In genomic region chr20:16069416-16070010, GRCh38 we compare ENCODE assay signal across 15 cellular contexts.
A peak's percentile ranks its signal among the peaks of the same experiment; 100 is the strongest.
DNase-seq lines count a peak whose midpoint lies in the region; ATAC-seq and TF ChIP-seq lines count a peak whose summit lies in the region.
"Had no signal": no experiment of that assay in that cellular context is flagged by ENCODE, and none has a peak within 500 bp of the region (broad histone marks: within the 10 kb centered on the region; RNA-seq: fewer than 3 reads in every experiment).

No MANE protein-coding gene starts in this region.

- H3K4me1 ChIP-seq in prostate gland (replicated peaks) = no peaks in the 10 kb centered on the region
- H3K4me1 ChIP-seq: foreskin keratinocyte had no signal

- H3K27ac ChIP-seq in dorsolateral prefrontal cortex (no peak overlapping the region), prostate gland (no peak overlapping the region)
- H3K27ac ChIP-seq: cardiac muscle cell, foreskin keratinocyte, HL-60, SK-N-MC had no signal

- H3K27me3 ChIP-seq in dorsolateral prefrontal cortex (no peaks in the 10 kb centered on the region), prostate gland (replicated peaks; ENCODE audit: insufficient read depth) (no peaks in the 10 kb centered on the region)
- H3K27me3 ChIP-seq: cardiac muscle cell, foreskin keratinocyte had no signal

- ATAC-seq in GM18909 (IDR thresholded peaks at IDR 0.05; ENCODE audit: poor library complexity, unreplicated experiment) (peak; percentile 95), HG02588 (IDR thresholded peaks at IDR 0.05; ENCODE audit: unreplicated experiment) (peak; percentile 93), HG03457 (IDR thresholded peaks at IDR 0.05; ENCODE audit: unreplicated experiment) (peak; percentile 85)
- ATAC-seq: foreskin keratinocyte had no signal

- no peaks in the 10 kb centered on the region for H3K9me3 ChIP-seq in prostate gland

- DNase-seq in myocyte (ENCODE audit: low read depth) = peak; percentile 52
- no peak for DNase-seq in dorsolateral prefrontal cortex
- DNase-seq in SK-N-DZ (ENCODE audit: low spot score) = no peak
- no peak for DNase-seq in NCI-H1105 treated with DMSO at 0.1 percent for 48 hours (lab: John Stamatoyannopoulos, UW)
- no peak for DNase-seq in prostate gland (ENCODE audit: low spot score)
- DNase-seq: DND-41, foreskin keratinocyte, NCI-H2081 had no signal

- TF ChIP-seq CTCF in dorsolateral prefrontal cortex (IDR thresholded peaks at IDR 0.05 in 54 of 56, conservative IDR thresholded peaks at IDR 0.05 in 2 of 56; ENCODE audit: low read depth in 1 of 56, partially characterized antibody in 56 of 56) = no peak
- TF ChIP-seq CTCF in prostate gland (IDR thresholded peaks at IDR 0.05) = no peak

- H3K36me3 ChIP-seq in prostate gland = no peaks in the 10 kb centered on the region
- H3K36me3 ChIP-seq: cardiac muscle cell had no signal

- 91% methylated on average over 1 of the region's 1 CpG for WGBS in prostate gland

- intact Hi-C loops in dorsolateral prefrontal cortex (cut with DNase I) (no loop called here), prostate gland (cut with DNase I) (no loop called here)

- TF ChIP-seq POLR2A in prostate gland (IDR thresholded peaks at IDR 0.05) = no peak

- no peak overlapping the region for H3K4me3 ChIP-seq in dorsolateral prefrontal cortex
- no peak overlapping the region for H3K4me3 ChIP-seq in prostate gland
- H3K4me3 ChIP-seq: cardiac muscle cell, lung, SK-N-MC had no signal
